ENCODE assay signal across 33 cellular contexts in the genomic region with DNA sequence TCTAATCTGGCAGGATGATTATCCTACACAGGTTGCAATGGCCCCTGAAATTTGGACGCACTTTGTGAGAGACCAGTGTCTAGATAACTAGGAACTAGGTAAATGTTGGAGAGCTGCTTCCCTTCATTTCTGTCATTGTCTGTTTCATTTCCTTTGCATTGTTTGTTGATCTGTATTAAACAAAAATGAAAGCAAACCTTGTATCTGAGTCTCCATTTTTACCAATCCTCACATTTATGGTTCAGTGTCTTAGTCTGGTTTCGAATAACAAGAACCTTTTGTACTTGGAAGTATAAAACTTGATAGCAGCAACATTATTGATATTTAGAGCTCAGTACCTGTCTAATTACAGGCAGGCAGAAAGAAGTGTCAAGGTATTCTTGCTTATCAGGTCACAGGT.
"Had no signal": no experiment of that assay in that cellular context is flagged by ENCODE, and none has a peak within 500 bp of the region (broad histone marks: within the 10 kb centered on the region; RNA-seq: fewer than 3 reads in every experiment).

No MANE protein-coding gene starts in this region.

- H3K4me3 Mint-ChIP-seq: activated B cell treated with CpG ODN at 0.5 μM for 24 hours; activated CD8-positive, alpha-beta T cell treated with anti-CD3 and anti-CD28 coated beads for 36 hours; activated naive CD8-positive, alpha-beta T cell; activated T-cell treated with anti-CD3 and anti-CD28 coated beads, Interleukin-2, amount 50 U/mL, for 4 hours; activated T-helper 17 cell treated with anti-CD3 and anti-CD28 coated beads, Interleukin-2, amount 50 U/mL, for 72 hours; central memory CD8-positive, alpha-beta T cell; dendritic cell treated with granulocyte-macrophage colony-stimulating factor and Interleukin-4, amounts not matched to agents 40 ng/mL and 50 ng/mL, for 4 days; endodermal cell had no signal

- H3K27ac Mint-ChIP-seq: activated B cell treated with CpG ODN at 0.5 μM for 24 hours; activated CD8-positive, alpha-beta T cell treated with anti-CD3 and anti-CD28 coated beads for 36 hours; activated naive CD8-positive, alpha-beta T cell; activated T-helper 17 cell treated with anti-CD3 and anti-CD28 coated beads, Interleukin-2, amount 50 U/mL, for 72 hours; dendritic cell treated with granulocyte-macrophage colony-stimulating factor and Interleukin-4, amounts not matched to agents 40 ng/mL and 50 ng/mL, for 4 days; endodermal cell had no signal

- H3K9me3 ChIP-seq: heart left ventricle had no signal

- H3K4me1 ChIP-seq: heart left ventricle had no signal

- H3K4me1 Mint-ChIP-seq: activated B cell treated with CpG ODN at 0.5 μM for 24 hours; activated T-helper 17 cell treated with anti-CD3 and anti-CD28 coated beads, Interleukin-2, amount 50 U/mL, for 72 hours; central memory CD8-positive, alpha-beta T cell had no signal

- H3K9me3 Mint-ChIP-seq: activated CD8-positive, alpha-beta T cell treated with anti-CD3 and anti-CD28 coated beads for 36 hours; activated T-cell treated with anti-CD3 and anti-CD28 coated beads, Interleukin-2, amount 50 U/mL, for 4 hours; activated T-helper 17 cell treated with anti-CD3 and anti-CD28 coated beads, Interleukin-2, amount 50 U/mL, for 72 hours; endodermal cell had no signal

- H3K27me3 Mint-ChIP-seq: activated B cell treated with CpG ODN at 0.5 μM for 24 hours; activated CD8-positive, alpha-beta T cell treated with anti-CD3 and anti-CD28 coated beads for 36 hours; activated naive CD8-positive, alpha-beta T cell; activated T-helper 17 cell treated with anti-CD3 and anti-CD28 coated beads, Interleukin-2, amount 50 U/mL, for 72 hours; central memory CD8-positive, alpha-beta T cell; dendritic cell treated with granulocyte-macrophage colony-stimulating factor and Interleukin-4, amounts not matched to agents 40 ng/mL and 50 ng/mL, for 4 days had no signal

- DNase-seq: activated B cell treated with CpG ODN at 0.5 μM for 24 hours; activated CD4-positive, alpha-beta T cell treated with anti-CD3 and anti-CD28 coated beads for 48 hours; activated CD4-positive, alpha-beta T cell treated with anti-CD3 and anti-CD28 coated beads, Interleukin-2, amount 50 U/mL, for 1 hour; activated CD4-positive, alpha-beta T cell treated with anti-CD3 and anti-CD28 coated beads, Interleukin-2, amount 50 U/mL, for 48 hours; activated CD8-positive, alpha-beta memory T cell treated with anti-CD3 and anti-CD28 coated beads for 24 hours; activated CD8-positive, alpha-beta T cell treated with anti-CD3 and anti-CD28 coated beads for 36 hours; activated effector memory CD4-positive, alpha-beta T cell treated with Interleukin-2 at 50 U/mL for 16 hours; activated gamma-delta T cell treated with Interleukin-2 at 50 U/mL for 16 hours; activated naive CD4-positive, alpha-beta T cell treated with anti-CD3 and anti-CD28 coated beads, Interleukin-2, amount 50 U/mL, for 16 hours; activated naive CD4-positive, alpha-beta T cell treated with Interleukin-2 at 50 U/mL for 16 hours; activated T-cell treated with anti-CD3 and anti-CD28 coated beads, Interleukin-2, amount 50 U/mL, for 4 hours; amniotic stem cell; anterior cingulate cortex; brain microvascular endothelial cell; dorsolateral prefrontal cortex; effector memory CD4-positive, alpha-beta T cell; endodermal cell; foreskin fibroblast; glutamatergic neuron; heart left ventricle; hypothalamus; T1000; WERI-Rb-1 had no signal

- H3K27me3 ChIP-seq: brain microvascular endothelial cell, dorsolateral prefrontal cortex, heart left ventricle had no signal

- H3K36me3 ChIP-seq: brain microvascular endothelial cell, heart left ventricle, WERI-Rb-1 had no signal

- FAIRE-seq: astrocyte, bronchial epithelial cell, frontal cortex had no signal

- H3K4me3 ChIP-seq: coronary artery, dorsolateral prefrontal cortex, heart left ventricle had no signal

- H3K36me3 Mint-ChIP-seq: activated naive CD8-positive, alpha-beta T cell had no signal

- H3K27ac ChIP-seq: brain microvascular endothelial cell, coronary artery, dorsolateral prefrontal cortex, heart left ventricle, WERI-Rb-1 had no signal

- ATAC-seq: activated CD4-positive, CD25-positive, alpha-beta regulatory T cell treated with anti-CD3 and anti-CD28 coated beads, Interleukin-2, amount 50 U/mL, for 24 hours; activated CD8-positive, alpha-beta T cell treated with anti-CD3 and anti-CD28 coated beads for 36 hours; activated T-cell treated with anti-CD3 and anti-CD28 coated beads, Interleukin-2, amount 50 U/mL, for 4 hours; activated T-helper 17 cell treated with anti-CD3 and anti-CD28 coated beads, Interleukin-2, amount 50 U/mL, for 72 hours; esophagus mucosa; heart left ventricle had no signal
